ENCODE assay signal across 10 cellular contexts in genomic region chr4:168630445-168631187, GRCh38.
DNase-seq lines count a peak whose midpoint lies in the region; ATAC-seq, FAIRE-seq and TF ChIP-seq lines count a peak whose summit lies in the region.
"Had no signal": no experiment of that assay in that cellular context is flagged by ENCODE, and none has a peak within 500 bp of the region (broad histone marks: within the 10 kb centered on the region; RNA-seq: fewer than 3 reads in every experiment).

No MANE protein-coding gene starts in this region.

- POLR2A ChIA-PET in endothelial cell of umbilical vein (lab: Charles Lee): interaction anchor here (0.6 to 1.6 kb wide), 3 partner anchors 12 to 37 kb away, joined by 3 to 7 read pairs (median 4); no protein-coding TSS in a partner anchor

- no peak for TF ChIP-seq POLR2A in endothelial cell of umbilical vein (IDR thresholded peaks at IDR 0.05; ENCODE audit: low read depth, low read length)

- H3K4me1 Mint-ChIP-seq in nephron progenitor cell: peaks cover 65% of the 10 kb centered on the region

- H3K4me2 ChIP-seq in endothelial cell of umbilical vein (ENCODE audit: insufficient read depth, low read length): peak overlapping the region; percentile 83

- dilution Hi-C loops in endothelial cell of umbilical vein (cut with MboI; ENCODE audit: extremely low pct_ligation_motif_present, low sequenced_read_pairs): no loop called here

- no peaks in the 10 kb centered on the region for H3K79me2 ChIP-seq in endothelial cell of umbilical vein (ENCODE audit: control insufficient read depth, insufficient read depth, low read length)

- no peak for ATAC-seq in HG02852 (IDR thresholded peaks at IDR 0.05; ENCODE audit: unreplicated experiment)

- H3K9me1 ChIP-seq in endothelial cell of umbilical vein (replicated peaks; ENCODE audit: control insufficient read depth, extremely low read depth, insufficient read depth, low read length): no peaks in the 10 kb centered on the region

- FAIRE-seq in endothelial cell of umbilical vein (lab: Jason Lieb, UNC): peak; percentile 81

- peak overlapping the region; percentile 97 for H3K4me3 Mint-ChIP-seq in nephron progenitor cell

- peak overlapping the region in 1 of 3 experiments; percentile 77 for H3K4me3 ChIP-seq in endothelial cell of umbilical vein (replicated peaks in 1 of 3; ENCODE audit: insufficient read depth in 1 of 3, low read depth in 1 of 3, low read length in 3 of 3)

- DNase-seq in AG08396 (ENCODE audit: low spot score) (peak; percentile 64), M059J (ENCODE audit: low read depth) (peak; percentile 82), endothelial cell of umbilical vein (ENCODE audit: low read depth, low spot score) (peak; percentile 71), nephron progenitor cell (no peak), C1 segment of cervical spinal cord (lab: John Stamatoyannopoulos, UW) (no peak), NCI-H2029 treated with DMSO at 0.1 percent for 48 hours (lab: John Stamatoyannopoulos, UW) (no peak), KG1 (lab: John Stamatoyannopoulos, UW) (no peak)
- DNase-seq: naive B cell, NCI-H748 treated with DMSO at 0.1 percent for 48 hours had no signal

- no peaks in the 10 kb centered on the region for H3K27me3 ChIP-seq in endothelial cell of umbilical vein (ENCODE audit: control insufficient read depth in 2 of 2, insufficient read depth in 2 of 2, low read length in 2 of 2)

- H3K4me1 ChIP-seq in endothelial cell of umbilical vein (ENCODE audit: control insufficient read depth, extremely low read depth, insufficient read depth, low read length): peaks cover 25% of the 10 kb centered on the region

- H3K27me3 Mint-ChIP-seq in nephron progenitor cell (ENCODE audit: low read depth, poor library complexity): no peaks in the 10 kb centered on the region

- no peaks in the 10 kb centered on the region for H3K36me3 Mint-ChIP-seq in nephron progenitor cell (ENCODE audit: low read depth)

- TF ChIP-seq CTCF in endothelial cell of umbilical vein (IDR thresholded peaks at IDR 0.05; ENCODE audit: extremely low read depth in 1 of 2, insufficient read depth in 1 of 2, low read depth in 1 of 2, low read length in 2 of 2) (no peak), nephron progenitor cell (IDR thresholded peaks at IDR 0.05) (no peak)

- H3K9me3 Mint-ChIP-seq in nephron progenitor cell: no peaks in the 10 kb centered on the region

- H3K9me3 ChIP-seq in endothelial cell of umbilical vein (replicated peaks; ENCODE audit: control insufficient read depth, insufficient read depth, low read length): no peaks in the 10 kb centered on the region

- BruUV-seq in endothelial cell of umbilical vein (replicated peaks; lab: Mats Ljungman, UMichigan): TSS peak; percentile 78

- CTCF ChIA-PET in endothelial cell of umbilical vein (lab: Charles Lee): interaction anchor here (0.9 to 2.1 kb wide), 10 partner anchors 9 to 447 kb away, joined by 3 to 23 read pairs (median 4); no protein-coding TSS in a partner anchor

- peak overlapping the region; percentile 36 for H3K9ac ChIP-seq in endothelial cell of umbilical vein (replicated peaks; ENCODE audit: extremely low read depth, insufficient read depth, low read length)

- peak overlapping the region; percentile 42 for H3K27ac ChIP-seq in endothelial cell of umbilical vein (ENCODE audit: insufficient read depth, low read depth, low read length)

- intact Hi-C loops in endothelial cell of umbilical vein (cut with micrococcal nuclease): loop anchor here (1.0 to 2.0 kb wide), 6 partner anchors 18 to 447 kb away; no protein-coding TSS in a partner anchor

- H3K27ac Mint-ChIP-seq in nephron progenitor cell: peak overlapping the region; percentile 92
- H3K27ac Mint-ChIP-seq: naive B cell had no signal

- H4K20me1 ChIP-seq in endothelial cell of umbilical vein (replicated peaks; ENCODE audit: control insufficient read depth, extremely low read depth, insufficient read depth, low read length): no peaks in the 10 kb centered on the region

- no peaks in the 10 kb centered on the region for H3K36me3 ChIP-seq in endothelial cell of umbilical vein (ENCODE audit: control insufficient read depth in 2 of 2, extremely low read depth in 1 of 2, insufficient read depth in 2 of 2, low read length in 2 of 2)

- peak overlapping the region; percentile 95 for H2AFZ ChIP-seq in endothelial cell of umbilical vein (ENCODE audit: low read depth, low read length)

TF ChIP-seq in endothelial cell of umbilical vein, 7 proteins besides CTCF, POLR2A, EP300 and RAD21:
- TF ChIP-seq GATA2 (IDR thresholded peaks at IDR 0.05; ENCODE audit: insufficient read depth, insufficient read length, low read depth, low read length): no peak
- peak; percentile 87 for TF ChIP-seq FOS (IDR thresholded peaks at IDR 0.05; ENCODE audit: borderline replicate concordance, insufficient read depth, low read length)

Comparison
In these comparisons a context has a peak if more than half of its experiments do, and no peak if none do; other contexts are left out.
1. DNase-seq: peak in AG08396 (single experiment), M059J (single experiment) and endothelial cell of umbilical vein (single experiment); none in nephron progenitor cell (single experiment), C1 segment of cervical spinal cord (0 of 14), NCI-H2029 treated with DMSO at 0.1 percent for 48 hours (single experiment) and KG1 (single experiment).